9 cellular contexts compared by ENCODE assay signal in the genomic region with DNA sequence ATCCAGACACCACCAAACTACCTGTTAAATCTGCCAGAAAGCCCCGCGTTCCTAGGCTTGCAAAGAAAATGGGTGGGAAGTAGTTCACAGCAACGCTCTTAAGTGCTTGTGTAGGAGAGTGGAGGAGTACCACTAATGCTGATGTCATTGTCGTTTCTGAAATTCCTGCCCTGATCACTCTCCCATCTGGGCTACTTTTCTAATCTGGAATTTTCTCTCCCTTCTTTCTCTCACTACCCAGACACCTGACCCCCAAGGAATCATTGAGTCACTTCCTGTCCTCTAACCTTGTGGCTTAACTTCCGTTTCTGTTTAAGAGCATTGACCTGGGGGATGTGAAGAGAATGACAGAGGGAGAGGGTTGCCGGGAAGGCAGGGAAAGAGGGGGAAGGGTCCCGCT.
A peak's percentile ranks its signal among the peaks of the same experiment; 100 is the strongest.
DNase-seq lines count a peak whose midpoint lies in the region; ATAC-seq, FAIRE-seq and TF ChIP-seq lines count a peak whose summit lies in the region.
"Had no signal": no experiment of that assay in that cellular context is flagged by ENCODE, and none has a peak within 500 bp of the region (broad histone marks: within the 10 kb centered on the region; RNA-seq: fewer than 3 reads in every experiment).

No MANE protein-coding gene starts in this region.

- no peak for ATAC-seq in stimulated activated naive CD8-positive, alpha-beta T cell treated with anti-CD3 and anti-CD28 coated beads, Interleukin-15, Interleukin-2, amounts not matched to agents 100 U/mL and 50 U/mL, for 24 hours
- ATAC-seq in left lobe of liver: peak; percentile 27
- ATAC-seq in GM21423 (IDR thresholded peaks at IDR 0.05; ENCODE audit: unreplicated experiment): no peak
- no peak for ATAC-seq in HG03432 (IDR thresholded peaks at IDR 0.05; ENCODE audit: unreplicated experiment)
- no peak for ATAC-seq in HG03135 (IDR thresholded peaks at IDR 0.05; ENCODE audit: unreplicated experiment)

- H2AFZ ChIP-seq in astrocyte (ENCODE audit: low read depth, low read length): no peak overlapping the region

- H3K9ac ChIP-seq in astrocyte (ENCODE audit: low read length): peak overlapping the region; percentile 80

- peaks cover 67% of the 10 kb centered on the region for H3K4me1 ChIP-seq in astrocyte (ENCODE audit: insufficient read depth, low read length)
- H3K4me1 ChIP-seq in uterus: peaks cover 4 to 13% of the 10 kb centered on the region in 2 donors

- no peaks in the 10 kb centered on the region for H3K36me3 Mint-ChIP-seq in stimulated activated naive CD8-positive, alpha-beta T cell treated with anti-CD3 and anti-CD28 coated beads, Interleukin-15, Interleukin-2, amounts not matched to agents 100 ng/mL and 50 ng/mL, for 24 hours (ENCODE audit: low read depth)
- H3K36me3 Mint-ChIP-seq in astrocyte (ENCODE audit: low read depth, unreplicated experiment): peaks cover 4% of the 10 kb centered on the region

- no peak overlapping the region for H3K4me3 Mint-ChIP-seq in stimulated activated naive CD8-positive, alpha-beta T cell treated with anti-CD3 and anti-CD28 coated beads, Interleukin-15, Interleukin-2, amounts not matched to agents 100 ng/mL and 50 ng/mL, for 24 hours
- peak overlapping the region; percentile 45 for H3K4me3 Mint-ChIP-seq in astrocyte (ENCODE audit: unreplicated experiment)
- H3K4me3 Mint-ChIP-seq: CD4-positive, alpha-beta T cell had no signal

- H3K9me3 ChIP-seq in astrocyte (ENCODE audit: insufficient read depth, low read depth, low read length) (no peaks in the 10 kb centered on the region), uterus (no peaks in the 10 kb centered on the region)

- H3K4me1 Mint-ChIP-seq in stimulated activated naive CD8-positive, alpha-beta T cell treated with anti-CD3 and anti-CD28 coated beads, Interleukin-15, Interleukin-2, amounts not matched to agents 100 ng/mL and 50 ng/mL, for 24 hours (ENCODE audit: low read depth): peaks cover 13% of the 10 kb centered on the region
- peaks cover 69% of the 10 kb centered on the region for H3K4me1 Mint-ChIP-seq in astrocyte (ENCODE audit: low read depth, unreplicated experiment)

- no peak for DNase-seq in stimulated activated naive CD8-positive, alpha-beta T cell treated with anti-CD3 and anti-CD28 coated beads, Interleukin-15, Interleukin-2, amounts not matched to agents 100 U/mL and 50 U/mL, for 24 hours
- DNase-seq in astrocyte (ENCODE audit: low read depth): peak; percentile 94
- DNase-seq in left lobe of liver (ENCODE audit: low spot score): no peak
- no peak for DNase-seq in uterus
- DNase-seq: CD4-positive, alpha-beta T cell had no signal

- H3K27me3 ChIP-seq in astrocyte (ENCODE audit: insufficient read depth, low read length) (no peaks in the 10 kb centered on the region), uterus (no peaks in the 10 kb centered on the region)

- intact Hi-C loops in uterus (cut with DNase I; ENCODE audit: low total_unique reads): no loop called here

- H3K4me2 ChIP-seq in astrocyte (ENCODE audit: low read length): peak overlapping the region; percentile 71

- H3K36me3 ChIP-seq in astrocyte (ENCODE audit: insufficient read depth, low read length): no peaks in the 10 kb centered on the region
- H3K36me3 ChIP-seq in uterus: no peaks in the 10 kb centered on the region

- peaks cover 79% of the 10 kb centered on the region for H3K79me2 ChIP-seq in astrocyte (ENCODE audit: insufficient read depth, low read length)

- H3K4me3 ChIP-seq in astrocyte (ENCODE audit: insufficient read depth, low read depth, low read length) (no peak overlapping the region), uterus (no peak overlapping the region)

- H3K27ac Mint-ChIP-seq in stimulated activated naive CD8-positive, alpha-beta T cell treated with anti-CD3 and anti-CD28 coated beads, Interleukin-15, Interleukin-2, amounts not matched to agents 100 ng/mL and 50 ng/mL, for 24 hours: peak overlapping the region; percentile 53
- peak overlapping the region; percentile 97 for H3K27ac Mint-ChIP-seq in astrocyte (ENCODE audit: unreplicated experiment)
- H3K27ac Mint-ChIP-seq: CD4-positive, alpha-beta T cell had no signal

- no peak for TF ChIP-seq CTCF in astrocyte (IDR thresholded peaks at IDR 0.05; ENCODE audit: insufficient read depth, low read depth, low read length)
- no peak for TF ChIP-seq CTCF in uterus (IDR thresholded peaks at IDR 0.05)

- no peaks in the 10 kb centered on the region for H4K20me1 ChIP-seq in astrocyte (ENCODE audit: insufficient read depth, low read length)

- peaks cover 5% of the 10 kb centered on the region for H3K27me3 Mint-ChIP-seq in stimulated activated naive CD8-positive, alpha-beta T cell treated with anti-CD3 and anti-CD28 coated beads, Interleukin-15, Interleukin-2, amounts not matched to agents 100 ng/mL and 50 ng/mL, for 24 hours
- no peaks in the 10 kb centered on the region for H3K27me3 Mint-ChIP-seq in astrocyte (ENCODE audit: low read depth, unreplicated experiment)

- TF ChIP-seq POLR2A in uterus (IDR thresholded peaks at IDR 0.05): no peak

- FAIRE-seq in astrocyte (lab: Jason Lieb, UNC): peak; percentile 82

- no peaks in the 10 kb centered on the region for H3K9me3 Mint-ChIP-seq in stimulated activated naive CD8-positive, alpha-beta T cell treated with anti-CD3 and anti-CD28 coated beads, Interleukin-15, Interleukin-2, amounts not matched to agents 100 ng/mL and 50 ng/mL, for 24 hours
- no peaks in the 10 kb centered on the region for H3K9me3 Mint-ChIP-seq in astrocyte (ENCODE audit: unreplicated experiment)
- H3K9me3 Mint-ChIP-seq: CD4-positive, alpha-beta T cell had no signal

- peak overlapping the region; percentile 93 for H3K27ac ChIP-seq in astrocyte (ENCODE audit: low read depth, low read length)
- H3K27ac ChIP-seq in uterus: peak overlapping the region; percentile 48 to 76
